ENCODE assay signal across 11 cellular contexts in genomic region chr22:45831394-45831793, GRCh38.
DNase-seq lines count a peak whose midpoint lies in the region; ATAC-seq and TF ChIP-seq lines count a peak whose summit lies in the region.
"Had no signal": no experiment of that assay in that cellular context is flagged by ENCODE, and none has a peak within 500 bp of the region (broad histone marks: within the 10 kb centered on the region; RNA-seq: fewer than 3 reads in every experiment).

No MANE protein-coding gene starts in this region.

- no peaks in the 10 kb centered on the region for H3K9me3 ChIP-seq in prostate gland

- TF ChIP-seq POLR2A in prostate gland (IDR thresholded peaks at IDR 0.05) = no peak

- H3K27ac ChIP-seq in prostate gland = no peak overlapping the region

- ATAC-seq in left lobe of liver = peak; percentile 43
- ATAC-seq in HG03442 (IDR thresholded peaks at IDR 0.05; ENCODE audit: unreplicated experiment) = no peak
- no peak for ATAC-seq in HG02623 (IDR thresholded peaks at IDR 0.05; ENCODE audit: unreplicated experiment)

- CTCF ChIA-PET in BJ (lab: Yijun Ruan, JAX) = interaction anchor here (0.8 to 2.6 kb wide), 7 partner anchors 9 to 186 kb away, joined by 3 to 12 read pairs (median 3); no protein-coding TSS in a partner anchor

- H3K27me3 ChIP-seq in BJ (ENCODE audit: control insufficient read depth, insufficient read depth, low read length) (no peaks in the 10 kb centered on the region), prostate gland (replicated peaks; ENCODE audit: insufficient read depth) (no peaks in the 10 kb centered on the region)

- intact Hi-C loops in prostate gland (cut with DNase I) = no loop called here

- WGBS in prostate gland = 76% methylated on average over 2 of the region's 2 CpGs

- DNase-seq in BJ (ENCODE audit: low read depth) (no peak), HS-27A (ENCODE audit: low read depth) (peak; percentile 29), amniotic epithelial cell (ENCODE audit: low read depth) (peak; percentile 19), left lobe of liver (ENCODE audit: low spot score) (no peak), prostate gland (ENCODE audit: low spot score) (no peak), COR-L47 (lab: John Stamatoyannopoulos, UW) (no peak)
- DNase-seq: activated T-cell treated with anti-CD3 and anti-CD28 coated beads, Interleukin-2, amount 50 U/mL, for 72 hours; NCI-H1105 treated with DMSO at 0.1 percent for 48 hours; T-helper 1 cell had no signal

- POLR2A ChIA-PET in BJ (lab: Charles Lee) = no interaction called here

- peaks cover 4% of the 10 kb centered on the region for H3K36me3 ChIP-seq in BJ (ENCODE audit: control insufficient read depth, insufficient read depth, low read length)
- no peaks in the 10 kb centered on the region for H3K36me3 ChIP-seq in prostate gland

- H3K4me3 ChIP-seq in BJ (ENCODE audit: low read depth, low read length) (no peak overlapping the region), prostate gland (no peak overlapping the region)

- peak; percentile 59 for TF ChIP-seq CTCF in BJ (IDR thresholded peaks at IDR 0.05; ENCODE audit: insufficient read depth, low read depth, low read length)
- TF ChIP-seq CTCF in prostate gland (IDR thresholded peaks at IDR 0.05) = peak in 2 of 4 experiments; percentile 5 to 43

- no peaks in the 10 kb centered on the region for H3K4me1 ChIP-seq in prostate gland (replicated peaks)

Comparison
In these comparisons a context has a peak if more than half of its experiments do, and no peak if none do; other contexts are left out.
1. DNase-seq: peak in HS-27A (single experiment) and amniotic epithelial cell (single experiment); none in BJ (single experiment), left lobe of liver (single experiment), prostate gland (single experiment) and COR-L47 (single experiment).